In genomic region chr2:240986787-240987411, GRCh38 we compare ENCODE assay signal across 10 cellular contexts. TPM values are rescaled to one million over a fixed set of nuclear protein-coding genes. Genes with fewer than 3 reads are reported as not detected.
DNase-seq lines count a peak whose midpoint lies in the region; ATAC-seq and TF ChIP-seq lines count a peak whose summit lies in the region.
"Had no signal": no experiment of that assay in that cellular context is flagged by ENCODE, and none has a peak within 500 bp of the region (broad histone marks: within the 10 kb centered on the region; RNA-seq: fewer than 3 reads in every experiment).

No MANE protein-coding gene starts in this region.

- H3K36me3 ChIP-seq in RWPE2 (ENCODE audit: low read depth) (no peaks in the 10 kb centered on the region), WERI-Rb-1 (no peaks in the 10 kb centered on the region)

- H3K4me3 ChIP-seq in RWPE2 (ENCODE audit: severe bottlenecking) (no peak overlapping the region), fibroblast of pulmonary artery (replicated peaks; ENCODE audit: low read depth, low read length) (no peak overlapping the region), WERI-Rb-1 (ENCODE audit: low read depth, low read length) (no peak overlapping the region)

- no TSS peak for BruUV-seq in Calu3 (replicated peaks; lab: Mats Ljungman, UMichigan)

- ATAC-seq in RWPE2 (ENCODE audit: low read depth) = no peak
- peak; percentile 74 for ATAC-seq in sciatic nerve
- no peak for ATAC-seq in omental fat pad (ENCODE audit: low FRiP score)

- peak; percentile 63 for DNase-seq in EL
- DNase-seq in RWPE2 (ENCODE audit: low spot score) = peak; percentile 48
- peak; percentile 81 for DNase-seq in fibroblast of pulmonary artery (ENCODE audit: low read depth)
- peak; percentile 75 for DNase-seq in sciatic nerve (ENCODE audit: low spot score)
- no peak for DNase-seq in omental fat pad (ENCODE audit: low spot score)
- no peak for DNase-seq in WERI-Rb-1
- DNase-seq in Calu3 = no peak
- no peak for DNase-seq in DMS153 treated with DMSO at 0.1 percent for 48 hours (lab: John Stamatoyannopoulos, UW; ENCODE audit: unreplicated experiment)
- DNase-seq: MM.1S, retina had no signal

- CTCF ChIA-PET in Calu3 (lab: Charles Lee) = interaction anchor here (0.7 kb wide), 1 partner anchor 22 kb away, joined by 5 read pairs; no protein-coding TSS in a partner anchor

- peaks cover 12% of the 10 kb centered on the region for H3K36me3 Mint-ChIP-seq in Calu3 (ENCODE audit: insufficient read depth, unreplicated experiment)

- peaks cover 43% of the 10 kb centered on the region for H3K27me3 Mint-ChIP-seq in Calu3 (ENCODE audit: unreplicated experiment)

- H3K27ac ChIP-seq in RWPE2 (ENCODE audit: poor library complexity, severe bottlenecking) (no peak overlapping the region), WERI-Rb-1 (no peak overlapping the region)

- no peaks in the 10 kb centered on the region for H3K9me3 Mint-ChIP-seq in Calu3 (ENCODE audit: low read depth, unreplicated experiment)

- intact Hi-C loops in sciatic nerve (cut with DNase I) = no loop called here
- intact Hi-C loops in Calu3 (cut with micrococcal nuclease; ENCODE audit: unreplicated experiment) = no loop called here

- H3K4me1 Mint-ChIP-seq in Calu3 (ENCODE audit: low read depth, unreplicated experiment) = peaks cover 5% of the 10 kb centered on the region

- H3K4me1 ChIP-seq in RWPE2 (ENCODE audit: insufficient read depth, poor library complexity, severe bottlenecking) = peaks cover 4% of the 10 kb centered on the region

- no peak overlapping the region for H3K4me3 Mint-ChIP-seq in Calu3 (ENCODE audit: low read depth, unreplicated experiment)

- H3K9me3 ChIP-seq in RWPE2 (ENCODE audit: severe bottlenecking) (no peaks in the 10 kb centered on the region), WERI-Rb-1 (ENCODE audit: severe bottlenecking) (peaks cover 9% of the 10 kb centered on the region)

- no peak overlapping the region for H3K27ac Mint-ChIP-seq in Calu3 (ENCODE audit: unreplicated experiment)

- H3K27me3 ChIP-seq in RWPE2 (ENCODE audit: insufficient read depth, poor library complexity, severe bottlenecking) = peaks cover 6% of the 10 kb centered on the region
- peaks cover 3% of the 10 kb centered on the region for H3K27me3 ChIP-seq in WERI-Rb-1 (ENCODE audit: insufficient read depth, low read depth, severe bottlenecking)

- TF ChIP-seq CTCF in RWPE2 (IDR thresholded peaks at IDR 0.05; ENCODE audit: poor library complexity, severe bottlenecking) (no peak), fibroblast of pulmonary artery (IDR thresholded peaks at IDR 0.05; ENCODE audit: low read length, missing control alignments) (no peak), omental fat pad (IDR thresholded peaks at IDR 0.05) (no peak), WERI-Rb-1 (IDR thresholded peaks at IDR 0.05; ENCODE audit: low read depth, low read length) (no peak), Calu3 (IDR thresholded peaks at IDR 0.05; ENCODE audit: unreplicated experiment) (no peak)

RNA-seq across cellular contexts. Expression of gene SNED1, which starts 11.5 kb away (rescaled TPM):
- total RNA-seq in sciatic nerve (148 TPM), omental fat pad (10 to 100 TPM; 18.0 to 52.2 (median 32.5) TPM), Calu3 (2022) (0.76 and 0.86 TPM in 2 replicates)

Comparison
In these comparisons a context has a peak if more than half of its experiments do, and no peak if none do; other contexts are left out.
1. DNase-seq: peak in EL (single experiment), RWPE2 (single experiment), fibroblast of pulmonary artery (single experiment) and sciatic nerve (single experiment); none in omental fat pad (single experiment), WERI-Rb-1 (single experiment), Calu3 (single experiment) and DMS153 treated with DMSO at 0.1 percent for 48 hours (single experiment).
2. RNA of gene SNED1, which starts 11.5 kb away (total RNA-seq): 148 TPM in sciatic nerve (single experiment) and 18.0 to 52.2 TPM in omental fat pad; 0.76 to 0.86 TPM in Calu3; every median in the first group is over 10 times any median in the second.